ENCODE assay signal across 12 cellular contexts in genomic region chr2:148529745-148530144, GRCh38.
"Had no signal": no experiment of that assay in that cellular context is flagged by ENCODE, and none has a peak within 500 bp of the region (broad histone marks: within the 10 kb centered on the region; RNA-seq: fewer than 3 reads in every experiment).

No MANE protein-coding gene starts in this region.

- ATAC-seq: esophagus mucosa, left cardiac atrium had no signal

- H3K27me3 ChIP-seq: breast epithelium, right atrium auricular region had no signal

- H3K4me3 ChIP-seq: breast epithelium, lung, right atrium auricular region, skin epidermis had no signal

- H3K27ac ChIP-seq: breast epithelium, right atrium auricular region had no signal

- H3K27ac Mint-ChIP-seq: naive B cell had no signal

- H3K36me3 Mint-ChIP-seq: naive B cell had no signal

- H3K4me3 Mint-ChIP-seq: naive B cell had no signal

- H3K36me3 ChIP-seq: breast epithelium, right atrium auricular region had no signal

- H3K27me3 Mint-ChIP-seq: naive B cell had no signal

- H3K4me1 ChIP-seq: breast epithelium, right atrium auricular region had no signal

- H3K9me3 ChIP-seq: breast epithelium, right atrium auricular region had no signal

- H3K9me3 Mint-ChIP-seq: naive B cell had no signal

- DNase-seq: activated naive CD4-positive, alpha-beta T cell; aorta; glutamatergic neuron; left cardiac atrium; midbrain; naive B cell; trophoblast cell had no signal
